In genomic region chr3:51501833-51502561, GRCh38 we compare ENCODE assay signal across 8 cellular contexts. TPM values are rescaled to one million over a fixed set of nuclear protein-coding genes. Genes with fewer than 3 reads are reported as not detected.
A peak's percentile ranks its signal among the peaks of the same experiment; 100 is the strongest.
DNase-seq lines count a peak whose midpoint lies in the region; ATAC-seq, FAIRE-seq and TF ChIP-seq lines count a peak whose summit lies in the region.

No MANE protein-coding gene starts in this region.

- H3K36me3 ChIP-seq in breast epithelium = no peaks in the 10 kb centered on the region

- H3K4me3 Mint-ChIP-seq in WTC11 = peak overlapping the region; percentile 94

- ATAC-seq in GM18907 (IDR thresholded peaks at IDR 0.05; ENCODE audit: unreplicated experiment) = peak; percentile 19
- ATAC-seq in WTC11 = peak; percentile 42
- ATAC-seq in GM21515 (IDR thresholded peaks at IDR 0.05; ENCODE audit: unreplicated experiment) = no peak

- H3K36me3 Mint-ChIP-seq in WTC11 = no peaks in the 10 kb centered on the region

- no peaks in the 10 kb centered on the region for H3K9me3 Mint-ChIP-seq in WTC11

- H3K9me3 ChIP-seq in AG04450 (ENCODE audit: control insufficient read depth, insufficient read depth, low read length) = no peaks in the 10 kb centered on the region
- no peaks in the 10 kb centered on the region for H3K9me3 ChIP-seq in breast epithelium

- no peak overlapping the region for H3K27ac Mint-ChIP-seq in WTC11

- intact Hi-C loops in breast epithelium (cut with DNase I; ENCODE audit: low total_unique reads) = loop anchor here (1.0 kb wide), 1 partner anchor 36 kb away; the partner anchor contains the start of gene RAD54L2

- H3K4me3 ChIP-seq in AG04450 (ENCODE audit: low read depth, low read length) = no peak overlapping the region
- H3K4me3 ChIP-seq in breast epithelium = no peak overlapping the region

- CTCF ChIA-PET in AG04450 (lab: Charles Lee) (interaction anchor here (0.5 to 7.3 kb wide), 39 partner anchors 9 to 886 kb away, joined by 3 to 224 read pairs (median 6); partner anchors contain the start of genes RAD54L2 and RBM15B), WTC11 (lab: Charles Lee) (interaction anchor here (0.6 to 5.7 kb wide), 40 partner anchors 9 to 496 kb away, joined by 3 to 198 read pairs (median 5); partner anchors contain the start of genes GRM2, MANF, RAD54L2 and TEX264)

- peak; percentile 82 for FAIRE-seq in islet of Langerhans (lab: Jason Lieb, UNC)

- no peak for TF ChIP-seq POLR2A in breast epithelium (IDR thresholded peaks at IDR 0.05)

- no peak overlapping the region for H3K27ac ChIP-seq in AG04450 (ENCODE audit: low read depth, low read length)
- peak overlapping the region; percentile 14 to 38 for H3K27ac ChIP-seq in breast epithelium

- TF ChIP-seq CTCF in AG04450 (IDR thresholded peaks at IDR 0.05; ENCODE audit: low read depth, low read length) (peak; percentile 92), WTC11 (IDR thresholded peaks at IDR 0.05) (peak; percentile 87), breast epithelium (IDR thresholded peaks at IDR 0.05) (peak; percentile 79 to 95 (median 90))

- POLR2A ChIA-PET in AG04450 (lab: Yijun Ruan, JAX) (interaction anchor here (1.0 to 3.5 kb wide), 2 partner anchors 37 to 180 kb away, joined by 5 to 19 read pairs; partner anchors contain the start of gene RAD54L2), WTC11 (lab: Charles Lee) (interaction anchor here (0.6 kb wide), 1 partner anchor 15 kb away, joined by 3 read pairs; no protein-coding TSS in a partner anchor)

- DNase-seq in AG04450 (ENCODE audit: low read depth, low spot score) (peak; percentile 60), NCI-H1930 (lab: John Stamatoyannopoulos, UW) (peak; percentile 13 to 58), WTC11 (ENCODE audit: low spot score) (peak; percentile 93), breast epithelium (ENCODE audit: low spot score in 2 of 2) (peak; percentile 56 to 78)
- DNase-seq in stimulated activated CD4-positive, alpha-beta T cell treated with anti-CD3 and anti-CD28 coated beads, Interleukin-15, amount 100 ng/mL, for 48 hours (ENCODE audit: low read depth in 2 of 2) = peak; percentile 62 to 72

- H3K4me1 ChIP-seq in breast epithelium = peaks cover 0 to 4% of the 10 kb centered on the region in 2 donors

- H3K27me3 ChIP-seq in AG04450 (ENCODE audit: control insufficient read depth, insufficient read depth, low read length) (no peaks in the 10 kb centered on the region), breast epithelium (no peaks in the 10 kb centered on the region)

- H3K4me1 Mint-ChIP-seq in WTC11 = 0 out of 2 replicates have a peak, but pooled peaks cover 5% of the 10 kb centered on the region

- no peaks in the 10 kb centered on the region for H3K27me3 Mint-ChIP-seq in WTC11 (ENCODE audit: low read depth)

TF ChIP-seq in WTC11, 78 proteins besides CTCF, POLR2A, EP300 and RAD21 (continues in another document):
- TF ChIP-seq FOXP4 (CRISPR knock-in tag; IDR thresholded peaks at IDR 0.05) (no peak), ARID4B (CRISPR knock-in tag; IDR thresholded peaks at IDR 0.05; ENCODE audit: borderline replicate concordance) (no peak), ZNF281 (CRISPR knock-in tag; IDR thresholded peaks at IDR 0.05) (no peak), TCF7 (CRISPR knock-in tag; IDR thresholded peaks at IDR 0.05; ENCODE audit: low read depth) (no peak), RELA (CRISPR knock-in tag; IDR thresholded peaks at IDR 0.05; ENCODE audit: borderline replicate concordance) (no peak), PREB (CRISPR knock-in tag; IDR thresholded peaks at IDR 0.05; ENCODE audit: borderline replicate concordance) (no peak), NR1H2 (CRISPR knock-in tag; IDR thresholded peaks at IDR 0.05) (no peak), E2F1 (CRISPR knock-in tag; IDR thresholded peaks at IDR 0.05) (no peak)

RNA-seq across cellular contexts. Expression of gene DCAF1, which starts 2.2 kb away (rescaled TPM):
- polyA plus RNA-seq in AG04450 (2011; rRNA removed) = 9.9 and 10.5 TPM in 2 replicates
- 20.7 and 21.7 TPM in 2 replicates for polyA minus RNA-seq in AG04450 (2011; rRNA and poly(A)+ RNA removed)
- 22.7 to 23.2 TPM (median 22.9 TPM) in 3 replicates for total RNA-seq in WTC11 (2021)
- 10 to 100 TPM; 19.0 to 30.0 (median 22.3) TPM for total RNA-seq in breast epithelium

RNA-seq across cellular contexts. Expression of gene RAD54L2, which starts 36.5 kb away (rescaled TPM):
- polyA plus RNA-seq in AG04450 (2011; rRNA removed) = 8.1 and 9.6 TPM in 2 replicates
- polyA minus RNA-seq in AG04450 (2011; rRNA and poly(A)+ RNA removed) = 48.9 and 50.2 TPM in 2 replicates
- 29.5 to 32.3 TPM (median 30.9 TPM) in 3 replicates for total RNA-seq in WTC11 (2021)
- 10 to 100 TPM; 20.2 to 28.5 (median 22.6) TPM for total RNA-seq in breast epithelium

Comparison
In these comparisons a context has a peak if more than half of its experiments do, and no peak if none do; other contexts are left out.
1. DNase-seq: peak in every context shown above with its lines; median percentile 93 in WTC11; 67 in breast epithelium; 67 in stimulated activated CD4-positive, alpha-beta T cell treated with anti-CD3 and anti-CD28 coated beads, Interleukin-15, amount 100 ng/mL, for 48 hours; 60 in AG04450; 36 in NCI-H1930.